ENCODE assay signal across 12 cellular contexts in the genomic region with DNA sequence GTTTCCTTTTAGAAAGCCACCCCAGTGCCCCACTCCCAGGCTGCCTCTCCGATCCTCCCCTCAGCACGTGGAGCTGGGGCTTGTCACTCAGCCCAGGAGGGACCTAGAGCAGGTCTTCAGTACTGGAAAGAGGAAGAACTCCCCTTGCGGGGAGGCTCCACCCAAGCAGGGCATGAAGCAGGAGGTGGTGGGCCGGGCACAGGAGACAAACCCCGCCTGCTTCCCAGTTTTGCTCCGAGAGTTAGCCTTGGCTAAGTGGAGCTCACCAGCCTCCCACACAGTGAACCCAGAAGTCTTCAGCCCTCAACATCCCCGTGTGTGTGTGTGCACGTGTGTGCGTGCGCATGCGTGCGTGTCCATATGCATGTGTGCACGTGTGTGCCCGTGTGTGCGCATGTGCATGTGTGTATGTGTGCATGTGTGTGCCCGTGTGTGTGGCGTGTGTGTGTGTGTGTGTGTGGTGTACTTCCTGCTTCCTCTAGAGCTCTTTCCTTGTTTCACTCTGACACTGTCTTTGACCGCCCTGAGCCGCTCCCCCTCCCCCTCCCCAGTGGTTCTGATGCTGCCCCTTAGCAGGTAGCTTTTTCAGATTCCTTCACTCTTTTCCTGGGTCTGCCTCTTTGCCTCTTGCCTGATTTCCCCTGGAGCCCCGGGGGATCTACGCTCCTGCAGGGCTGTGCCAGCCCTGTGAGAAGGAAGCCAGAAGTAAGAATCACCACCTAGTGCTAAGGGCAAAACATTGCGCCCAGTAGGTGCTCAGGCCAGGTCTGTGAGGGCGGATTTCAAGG.
DNase-seq lines count a peak whose midpoint lies in the region; ATAC-seq, FAIRE-seq and TF ChIP-seq lines count a peak whose summit lies in the region.
"Had no signal": no experiment of that assay in that cellular context is flagged by ENCODE, and none has a peak within 500 bp of the region (broad histone marks: within the 10 kb centered on the region; RNA-seq: fewer than 3 reads in every experiment).

No MANE protein-coding gene starts in this region.

- H3K4me3 ChIP-seq in colonic mucosa (no peak overlapping the region), lung (no peak overlapping the region)

- H3K4me3 Mint-ChIP-seq in stimulated activated naive CD8-positive, alpha-beta T cell treated with anti-CD3 and anti-CD28 coated beads, Interleukin-15, amount 100 ng/mL, for 72 hours, result no peak overlapping the region

- H3K27me3 ChIP-seq in colonic mucosa (no peaks in the 10 kb centered on the region), lung (ENCODE audit: control insufficient read depth, insufficient read depth) (no peaks in the 10 kb centered on the region)

- no peaks in the 10 kb centered on the region for H3K9me3 ChIP-seq in colonic mucosa
- H3K9me3 ChIP-seq in lung (ENCODE audit: control insufficient read depth in 2 of 2, insufficient read depth in 1 of 2, low read length in 1 of 2), result no peaks in the 10 kb centered on the region

- peaks cover 15% of the 10 kb centered on the region for H3K27me3 Mint-ChIP-seq in stimulated activated naive CD8-positive, alpha-beta T cell treated with anti-CD3 and anti-CD28 coated beads, Interleukin-15, amount 100 ng/mL, for 72 hours

- TF ChIP-seq CTCF in colonic mucosa (IDR thresholded peaks at IDR 0.05) (no peak), lung (IDR thresholded peaks at IDR 0.05; ENCODE audit: control extremely low read depth, extremely low read depth) (no peak)

- ATAC-seq in lung (ENCODE audit: insufficient read depth, low FRiP score), result peak; percentile 39
- ATAC-seq in stimulated activated naive CD8-positive, alpha-beta T cell treated with anti-CD3 and anti-CD28 coated beads, Interleukin-15, amount 100 ng/mL, for 72 hours, result no peak

- no peaks in the 10 kb centered on the region for H3K9me3 Mint-ChIP-seq in stimulated activated naive CD8-positive, alpha-beta T cell treated with anti-CD3 and anti-CD28 coated beads, Interleukin-15, amount 100 ng/mL, for 72 hours

- intact Hi-C loops in colonic mucosa (cut with DNase I), result no loop called here

- WGBS in lung, 2 donors, result 50 to 59% methylated on average over 23 of the region's 23 CpGs

- H3K27ac ChIP-seq in colonic mucosa (no peak overlapping the region), lung (ENCODE audit: low read depth in 1 of 2, low read length in 1 of 2) (no peak overlapping the region)

- H3K27ac Mint-ChIP-seq in stimulated activated naive CD8-positive, alpha-beta T cell treated with anti-CD3 and anti-CD28 coated beads, Interleukin-15, amount 100 ng/mL, for 72 hours, result no peak overlapping the region

- H3K4me1 ChIP-seq in colonic mucosa, result peaks cover 4% of the 10 kb centered on the region
- H3K4me1 ChIP-seq in lung (ENCODE audit: control insufficient read depth in 2 of 2, insufficient read depth in 2 of 2, low read length in 2 of 2), result peaks cover 0 to 2% of the 10 kb centered on the region in 2 donors

- H3K4me1 Mint-ChIP-seq in stimulated activated naive CD8-positive, alpha-beta T cell treated with anti-CD3 and anti-CD28 coated beads, Interleukin-15, amount 100 ng/mL, for 72 hours, result peaks cover 23% of the 10 kb centered on the region

- H3K36me3 ChIP-seq in colonic mucosa (no peaks in the 10 kb centered on the region), lung (ENCODE audit: control insufficient read depth in 2 of 2, insufficient read depth in 2 of 2, low read length in 2 of 2) (no peaks in the 10 kb centered on the region)

- DNase-seq in stimulated activated CD4-positive, alpha-beta T cell treated with anti-CD3 and anti-CD28 coated beads, Interleukin-15, amount 100 ng/mL, for 24 hours, result peak; percentile 19
- DNase-seq in stimulated activated CD4-positive, alpha-beta T cell treated with anti-CD3 and anti-CD28 coated beads, Interleukin-12 subunit alpha, Interleukin-12 subunit beta, amount 100 ng/mL, for 4 hours, result no peak
- DNase-seq in colonic mucosa, result peak; percentile 18
- DNase-seq in lung (ENCODE audit: low spot score), result peak; percentile 32
- DNase-seq in RCC 7860 (ENCODE audit: low spot score), result no peak
- DNase-seq in retina, result no peak
- DNase-seq in stimulated activated naive CD8-positive, alpha-beta T cell treated with anti-CD3 and anti-CD28 coated beads, Interleukin-15, amount 100 ng/mL, for 72 hours, result no peak
- DNase-seq in NCI-H2029 (lab: John Stamatoyannopoulos, UW), result no peak
- DNase-seq: activated T-cell treated with anti-CD3 and anti-CD28 coated beads, Interleukin-2, amount 50 U/mL, for 48 hours; IMR-90; mammary epithelial cell; NCI-H510A had no signal

- FAIRE-seq in RCC 7860 (lab: Jason Lieb, UNC), result no peak

- H3K9ac ChIP-seq in colonic mucosa (ENCODE audit: low read depth in 2 of 2, low read length in 2 of 2), result no peak overlapping the region

Comparison
In these comparisons a context has a peak if more than half of its experiments do, and no peak if none do; other contexts are left out.
1. DNase-seq: peak in stimulated activated CD4-positive, alpha-beta T cell treated with anti-CD3 and anti-CD28 coated beads, Interleukin-15, amount 100 ng/mL, for 24 hours (single experiment), colonic mucosa (single experiment) and lung (single experiment); none in stimulated activated CD4-positive, alpha-beta T cell treated with anti-CD3 and anti-CD28 coated beads, Interleukin-12 subunit alpha, Interleukin-12 subunit beta, amount 100 ng/mL, for 4 hours (single experiment), RCC 7860 (single experiment), retina (single experiment), stimulated activated naive CD8-positive, alpha-beta T cell treated with anti-CD3 and anti-CD28 coated beads, Interleukin-15, amount 100 ng/mL, for 72 hours (0 of 2) and NCI-H2029 (single experiment).